Comparison of ENCODE assay signal across 1 cellular context in the genomic region with DNA sequence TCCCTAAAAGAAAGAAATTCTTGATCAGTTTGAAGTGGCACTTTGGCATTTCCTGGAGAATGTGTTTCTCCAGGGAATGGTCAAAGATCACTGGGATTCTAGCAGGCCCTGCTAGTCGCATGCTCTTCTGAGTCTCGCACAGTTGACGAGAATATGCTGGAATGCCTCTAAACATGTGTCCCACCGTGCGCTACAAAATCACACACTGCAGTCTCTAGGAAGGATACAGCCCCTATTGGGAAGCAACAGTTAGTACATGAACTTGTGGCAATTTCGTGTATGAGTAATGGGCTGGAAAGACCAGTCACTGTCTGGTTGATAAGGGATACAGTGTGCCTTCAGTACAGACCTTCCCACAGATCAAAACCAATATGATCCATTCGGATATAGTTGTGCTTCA.
TF ChIP-seq lines count a peak whose summit lies in the region.

No MANE protein-coding gene starts in this region.

TF ChIP-seq in GM23338, 12 proteins besides CTCF, POLR2A, EP300 and RAD21 (continued from another document):
- TF ChIP-seq, protein P1, sequence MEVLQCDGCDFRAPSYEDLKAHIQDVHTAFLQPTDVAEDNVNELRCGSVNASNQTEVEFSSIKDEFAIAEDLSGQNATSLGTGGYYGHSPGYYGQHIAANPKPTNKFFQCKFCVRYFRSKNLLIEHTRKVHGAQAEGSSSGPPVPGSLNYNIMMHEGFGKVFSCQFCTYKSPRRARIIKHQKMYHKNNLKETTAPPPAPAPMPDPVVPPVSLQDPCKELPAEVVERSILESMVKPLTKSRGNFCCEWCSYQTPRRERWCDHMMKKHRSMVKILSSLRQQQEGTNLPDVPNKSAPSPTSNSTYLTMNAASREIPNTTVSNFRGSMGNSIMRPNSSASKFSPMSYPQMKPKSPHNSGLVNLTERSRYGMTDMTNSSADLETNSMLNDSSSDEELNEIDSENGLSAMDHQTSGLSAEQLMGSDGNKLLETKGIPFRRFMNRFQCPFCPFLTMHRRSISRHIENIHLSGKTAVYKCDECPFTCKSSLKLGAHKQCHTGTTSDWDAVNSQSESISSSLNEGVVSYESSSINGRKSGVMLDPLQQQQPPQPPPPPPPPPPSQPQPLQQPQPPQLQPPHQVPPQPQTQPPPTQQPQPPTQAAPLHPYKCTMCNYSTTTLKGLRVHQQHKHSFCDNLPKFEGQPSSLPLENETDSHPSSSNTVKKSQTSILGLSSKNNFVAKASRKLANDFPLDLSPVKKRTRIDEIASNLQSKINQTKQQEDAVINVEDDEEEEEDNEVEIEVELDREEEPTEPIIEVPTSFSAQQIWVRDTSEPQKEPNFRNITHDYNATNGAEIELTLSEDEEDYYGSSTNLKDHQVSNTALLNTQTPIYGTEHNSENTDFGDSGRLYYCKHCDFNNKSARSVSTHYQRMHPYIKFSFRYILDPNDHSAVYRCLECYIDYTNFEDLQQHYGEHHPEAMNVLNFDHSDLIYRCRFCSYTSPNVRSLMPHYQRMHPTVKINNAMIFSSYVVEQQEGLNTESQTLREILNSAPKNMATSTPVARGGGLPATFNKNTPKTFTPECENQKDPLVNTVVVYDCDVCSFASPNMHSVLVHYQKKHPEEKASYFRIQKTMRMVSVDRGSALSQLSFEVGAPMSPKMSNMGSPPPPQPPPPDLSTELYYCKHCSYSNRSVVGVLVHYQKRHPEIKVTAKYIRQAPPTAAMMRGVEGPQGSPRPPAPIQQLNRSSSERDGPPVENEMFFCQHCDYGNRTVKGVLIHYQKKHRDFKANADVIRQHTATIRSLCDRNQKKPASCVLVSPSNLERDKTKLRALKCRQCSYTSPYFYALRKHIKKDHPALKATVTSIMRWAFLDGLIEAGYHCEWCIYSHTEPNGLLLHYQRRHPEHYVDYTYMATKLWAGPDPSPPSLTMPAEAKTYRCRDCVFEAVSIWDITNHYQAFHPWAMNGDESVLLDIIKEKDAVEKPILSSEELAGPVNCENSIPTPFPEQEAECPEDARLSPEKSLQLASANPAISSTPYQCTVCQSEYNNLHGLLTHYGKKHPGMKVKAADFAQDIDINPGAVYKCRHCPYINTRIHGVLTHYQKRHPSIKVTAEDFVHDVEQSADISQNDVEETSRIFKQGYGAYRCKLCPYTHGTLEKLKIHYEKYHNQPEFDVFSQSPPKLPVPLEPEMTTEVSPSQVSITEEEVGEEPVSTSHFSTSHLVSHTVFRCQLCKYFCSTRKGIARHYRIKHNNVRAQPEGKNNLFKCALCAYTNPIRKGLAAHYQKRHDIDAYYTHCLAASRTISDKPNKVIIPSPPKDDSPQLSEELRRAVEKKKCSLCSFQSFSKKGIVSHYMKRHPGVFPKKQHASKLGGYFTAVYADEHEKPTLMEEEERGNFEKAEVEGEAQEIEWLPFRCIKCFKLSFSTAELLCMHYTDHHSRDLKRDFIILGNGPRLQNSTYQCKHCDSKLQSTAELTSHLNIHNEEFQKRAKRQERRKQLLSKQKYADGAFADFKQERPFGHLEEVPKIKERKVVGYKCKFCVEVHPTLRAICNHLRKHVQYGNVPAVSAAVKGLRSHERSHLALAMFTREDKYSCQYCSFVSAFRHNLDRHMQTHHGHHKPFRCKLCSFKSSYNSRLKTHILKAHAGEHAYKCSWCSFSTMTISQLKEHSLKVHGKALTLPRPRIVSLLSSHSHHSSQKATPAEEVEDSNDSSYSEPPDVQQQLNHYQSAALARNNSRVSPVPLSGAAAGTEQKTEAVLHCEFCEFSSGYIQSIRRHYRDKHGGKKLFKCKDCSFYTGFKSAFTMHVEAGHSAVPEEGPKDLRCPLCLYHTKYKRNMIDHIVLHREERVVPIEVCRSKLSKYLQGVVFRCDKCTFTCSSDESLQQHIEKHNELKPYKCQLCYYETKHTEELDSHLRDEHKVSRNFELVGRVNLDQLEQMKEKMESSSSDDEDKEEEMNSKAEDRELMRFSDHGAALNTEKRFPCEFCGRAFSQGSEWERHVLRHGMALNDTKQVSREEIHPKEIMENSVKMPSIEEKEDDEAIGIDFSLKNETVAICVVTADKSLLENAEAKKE (CRISPR knock-in tag; IDR thresholded peaks at IDR 0.05) = no peak
- TF ChIP-seq JUNB (IDR thresholded peaks at IDR 0.05; ENCODE audit: unreplicated experiment) (no peak), EZH2 (IDR thresholded peaks at IDR 0.05; ENCODE audit: low read depth, unreplicated experiment) (no peak)
- TF ChIP-seq, protein P2, sequence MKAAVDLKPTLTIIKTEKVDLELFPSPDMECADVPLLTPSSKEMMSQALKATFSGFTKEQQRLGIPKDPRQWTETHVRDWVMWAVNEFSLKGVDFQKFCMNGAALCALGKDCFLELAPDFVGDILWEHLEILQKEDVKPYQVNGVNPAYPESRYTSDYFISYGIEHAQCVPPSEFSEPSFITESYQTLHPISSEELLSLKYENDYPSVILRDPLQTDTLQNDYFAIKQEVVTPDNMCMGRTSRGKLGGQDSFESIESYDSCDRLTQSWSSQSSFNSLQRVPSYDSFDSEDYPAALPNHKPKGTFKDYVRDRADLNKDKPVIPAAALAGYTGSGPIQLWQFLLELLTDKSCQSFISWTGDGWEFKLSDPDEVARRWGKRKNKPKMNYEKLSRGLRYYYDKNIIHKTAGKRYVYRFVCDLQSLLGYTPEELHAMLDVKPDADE (IDR thresholded peaks at IDR 0.05) = no peak
TF ChIP-seq in GM23338: peak in this region for 0.
